In genomic region chr18:29556070-29556469, GRCh38 we compare ENCODE assay signal across 1 cellular context.
TF ChIP-seq lines count a peak whose summit lies in the region.

No MANE protein-coding gene starts in this region.

TF ChIP-seq in WTC11, 78 proteins besides CTCF, POLR2A, EP300 and RAD21 (continued from another document):
- TF ChIP-seq ATF1 (CRISPR knock-in tag; IDR thresholded peaks at IDR 0.05) (no peak), ZNF512 (CRISPR knock-in tag; IDR thresholded peaks at IDR 0.05; ENCODE audit: borderline replicate concordance) (no peak)
